In genomic region chr6:31365864-31366263, GRCh38 we compare ENCODE assay signal across 22 cellular contexts.
"Had no signal": no experiment of that assay in that cellular context is flagged by ENCODE, and none has a peak within 500 bp of the region (broad histone marks: within the 10 kb centered on the region; RNA-seq: fewer than 3 reads in every experiment).

No MANE protein-coding gene starts in this region.

- H3K4me3 ChIP-seq: lung, ovary, thyroid gland had no signal

- H3K27ac ChIP-seq: epithelial cell of prostate, esophagus squamous epithelium, ovary, right atrium auricular region, sigmoid colon, skin epidermis, suprapubic skin, thyroid gland, upper lobe of left lung, uterus had no signal

- H3K9me3 Mint-ChIP-seq: natural killer cell had no signal

- DNase-seq: effector memory CD4-positive, alpha-beta T cell; esophagus squamous epithelium; foreskin fibroblast; kidney; left cardiac atrium; left ventricle myocardium superior; mesendoderm; natural killer cell; nucleus accumbens; ovary; sigmoid colon; stimulated activated CD4-positive, alpha-beta T cell treated with anti-CD3 and anti-CD28 coated beads, Interleukin-2, amount 100 ng/mL, for 24 hours; stimulated activated naive CD4-positive, alpha-beta T cell treated with Interleukin-2 at 50 U/mL for 16 hours; thyroid gland; upper lobe of left lung; uterus had no signal

- H3K27me3 ChIP-seq: ovary, right atrium auricular region, thyroid gland, upper lobe of left lung, uterus had no signal

- H3K36me3 ChIP-seq: esophagus squamous epithelium, gastroesophageal sphincter, ovary, right atrium auricular region, sigmoid colon, suprapubic skin, thyroid gland, upper lobe of left lung, uterus had no signal

- H3K9me3 ChIP-seq: esophagus squamous epithelium, gastroesophageal sphincter, ovary, right atrium auricular region, sigmoid colon, suprapubic skin, thyroid gland, upper lobe of left lung, uterus had no signal

- H3K4me1 ChIP-seq: right atrium auricular region, thyroid gland, uterus had no signal

- H3K36me3 Mint-ChIP-seq: natural killer cell had no signal
